In the genomic region with DNA sequence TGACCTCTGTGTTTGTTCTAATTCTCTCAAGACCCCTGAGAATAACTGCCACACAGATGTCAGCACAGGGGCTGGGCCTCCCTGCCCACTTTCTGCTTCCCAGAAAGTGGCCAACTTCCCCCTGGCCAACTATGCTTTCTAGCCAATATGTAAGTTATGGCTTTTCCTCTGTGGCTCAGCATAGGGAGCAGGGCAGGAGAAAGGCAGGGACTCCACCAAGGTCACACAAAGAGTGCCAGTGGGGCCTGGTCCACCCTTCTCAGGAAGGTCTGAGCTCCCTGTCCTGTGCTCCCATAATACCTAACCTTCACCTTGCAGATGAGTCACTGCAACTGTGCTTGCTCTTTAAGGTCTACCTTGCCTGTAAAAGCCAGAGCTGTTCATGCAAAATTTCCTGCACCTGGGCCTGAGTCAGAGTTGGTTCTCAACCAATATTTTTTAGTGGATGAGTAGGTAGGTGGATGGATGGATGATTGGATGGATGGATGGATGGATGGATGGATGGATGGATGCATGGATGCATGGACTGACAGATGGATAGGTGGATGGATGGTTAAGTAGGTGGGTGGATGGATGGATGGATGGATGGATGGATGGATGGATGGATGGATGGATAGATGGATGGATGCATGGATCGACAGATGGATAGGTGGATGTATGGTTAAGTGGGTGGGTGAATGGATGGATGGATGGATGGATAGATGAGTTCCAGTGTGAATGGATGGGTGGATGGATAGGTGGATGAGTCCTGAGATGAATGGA, we compare ENCODE assay signal across 19 cellular contexts.
"Had no signal": no experiment of that assay in that cellular context is flagged by ENCODE, and none has a peak within 500 bp of the region (broad histone marks: within the 10 kb centered on the region; RNA-seq: fewer than 3 reads in every experiment).

No MANE protein-coding gene starts in this region.

- H3K4me2 ChIP-seq: SK-N-SH had no signal

- ATAC-seq: Panc1 had no signal

- H3K27me3 ChIP-seq: MG63 had no signal

- H3K9me2 ChIP-seq: SK-N-SH had no signal

- H3K27ac ChIP-seq: RWPE1 had no signal

- H3K9me3 ChIP-seq: MG63, SK-N-SH had no signal

- H3K9ac ChIP-seq: SK-N-SH had no signal

- H3K4me3 ChIP-seq: MG63 had no signal

- H3K36me3 ChIP-seq: MG63 had no signal

- DNase-seq: KBM-7, MG63, NCI-H1092, NCI-H1105 treated with DMSO at 0.1 percent for 48 hours, NCI-H1417 treated with DMSO at 0.1 percent for 48 hours, NCI-H146, NCI-H1694 treated with DMSO at 0.1 percent for 48 hours, NCI-H1930, NCI-H2081, NCI-H2107, NCI-H2227 treated with DMSO at 0.1 percent for 48 hours, NCI-H510A, NCI-H524 treated with DMSO at 0.1 percent for 48 hours, NCI-H69, NCI-H774, SHP77, SK-N-SH had no signal
